ENCODE assay signal across 16 cellular contexts in the genomic region with DNA sequence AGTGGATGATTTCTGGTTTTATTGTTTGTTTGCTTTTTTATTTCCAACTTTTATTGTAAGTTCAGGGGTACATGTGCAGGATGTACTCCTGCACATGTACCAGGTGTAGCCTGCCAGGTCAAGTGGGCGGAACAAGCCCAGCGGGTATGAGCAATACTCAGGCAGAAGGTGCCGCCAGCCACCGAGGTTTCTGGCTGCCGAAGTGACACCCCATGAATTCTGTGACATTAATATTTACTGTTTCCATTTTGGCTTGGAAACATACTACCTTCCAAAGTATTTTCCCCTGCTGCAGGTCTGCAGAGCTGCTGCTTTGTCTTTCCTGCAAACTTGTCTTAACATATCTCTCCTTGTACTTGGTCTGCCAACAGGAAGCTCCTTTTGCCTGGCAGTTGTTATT.
DNase-seq lines count a peak whose midpoint lies in the region; ATAC-seq and TF ChIP-seq lines count a peak whose summit lies in the region.
"Had no signal": no experiment of that assay in that cellular context is flagged by ENCODE, and none has a peak within 500 bp of the region (broad histone marks: within the 10 kb centered on the region; RNA-seq: fewer than 3 reads in every experiment).

No MANE protein-coding gene starts in this region.

- H3K4me1 ChIP-seq in CD8-positive, alpha-beta T cell (ENCODE audit: insufficient read depth, low read length) = peaks cover 21% of the 10 kb centered on the region
- no peaks in the 10 kb centered on the region for H3K4me1 ChIP-seq in smooth muscle cell (ENCODE audit: low read depth)
- H3K4me1 ChIP-seq: testis had no signal

- POLR2A ChIA-PET in CD8-positive, alpha-beta T cell (lab: Charles Lee) = no interaction called here

- no peak for ATAC-seq in CD8-positive, alpha-beta T cell
- ATAC-seq in left colon = peak; percentile 83
- ATAC-seq: Panc1 had no signal

- H3K9me3 ChIP-seq in CD8-positive, alpha-beta T cell (ENCODE audit: low read length) = no peaks in the 10 kb centered on the region
- no peaks in the 10 kb centered on the region for H3K9me3 ChIP-seq in smooth muscle cell (replicated peaks; ENCODE audit: low read depth)
- H3K9me3 ChIP-seq: testis had no signal

- peak overlapping the region; percentile 0 for H3K4me3 Mint-ChIP-seq in CD8-positive, alpha-beta T cell
- H3K4me3 Mint-ChIP-seq in activated naive CD8-positive, alpha-beta T cell = peak overlapping the region; percentile 21
- no peak overlapping the region for H3K4me3 Mint-ChIP-seq in activated T-helper 1 cell treated with anti-CD3 and anti-CD28 coated beads, Interleukin-12 subunit alpha, Interleukin-12 subunit beta, Interleukin-2, Interleukin-4 antibody, amounts not matched to agents 30 ng/mL and 10 ng/mL and 1 ng/mL, durations not matched to agents 14 hours and 24 hours and 36 hours
- H3K4me3 Mint-ChIP-seq: HFFc6, memory B cell had no signal

- intact Hi-C loops in CD8-positive, alpha-beta T cell (cut with DNase I, micrococcal nuclease) = no loop called here
- intact Hi-C loops in left colon (cut with DNase I, micrococcal nuclease) = no loop called here
- intact Hi-C loops in activated T-helper 1 cell treated with anti-CD3 and anti-CD28 coated beads, Interleukin-12 subunit alpha, Interleukin-12 subunit beta, Interleukin-2, Interleukin-4 antibody, amounts not matched to agents 30 ng/mL and 10 ng/mL and 1 ng/mL, durations not matched to agents 14 hours and 24 hours and 36 hours (cut with micrococcal nuclease) = no loop called here

- no peak overlapping the region for H3K4me2 ChIP-seq in smooth muscle cell

- H3K79me2 ChIP-seq in smooth muscle cell (ENCODE audit: low read depth) = peaks cover 15% of the 10 kb centered on the region

- no peaks in the 10 kb centered on the region for H4K20me1 ChIP-seq in smooth muscle cell (ENCODE audit: low read depth)

- no peaks in the 10 kb centered on the region for H3K36me3 ChIP-seq in CD8-positive, alpha-beta T cell (ENCODE audit: insufficient read depth, low read length)
- no peaks in the 10 kb centered on the region for H3K36me3 ChIP-seq in smooth muscle cell (ENCODE audit: low read depth)

- H2AFZ ChIP-seq in smooth muscle cell (ENCODE audit: low read depth) = no peak overlapping the region

- DNase-seq in CD8-positive, alpha-beta T cell = peak in 1 of 7 experiments; percentile 21
- DNase-seq in DMS79 (lab: John Stamatoyannopoulos, UW) = peak; percentile 36
- peak; percentile 48 to 62 for DNase-seq in left colon
- no peak for DNase-seq in SIG-M5 (lab: John Stamatoyannopoulos, UW)
- no peak for DNase-seq in smooth muscle cell (lab: John Stamatoyannopoulos, UW; ENCODE audit: unreplicated experiment)
- DNase-seq in H4 (ENCODE audit: low spot score) = no peak
- no peak for DNase-seq in activated T-helper 1 cell treated with anti-CD3 and anti-CD28 coated beads, Interleukin-12 subunit alpha, Interleukin-12 subunit beta, Interleukin-2, Interleukin-4 antibody, amounts not matched to agents 30 ng/mL and 10 ng/mL and 1 ng/mL, durations not matched to agents 14 hours and 24 hours and 36 hours (ENCODE audit: low spot score)
- DNase-seq: CD8-positive, alpha-beta memory T cell; cortex of kidney; HFFc6; MV-4-11; NCI-H226; testis had no signal

- no peaks in the 10 kb centered on the region for H3K27me3 Mint-ChIP-seq in CD8-positive, alpha-beta T cell (ENCODE audit: low read depth)
- no peaks in the 10 kb centered on the region for H3K27me3 Mint-ChIP-seq in activated naive CD8-positive, alpha-beta T cell
- H3K27me3 Mint-ChIP-seq in activated T-helper 1 cell treated with anti-CD3 and anti-CD28 coated beads, Interleukin-12 subunit alpha, Interleukin-12 subunit beta, Interleukin-2, Interleukin-4 antibody, amounts not matched to agents 30 ng/mL and 10 ng/mL and 1 ng/mL, durations not matched to agents 14 hours and 24 hours and 36 hours (ENCODE audit: insufficient read depth) = no peaks in the 10 kb centered on the region
- H3K27me3 Mint-ChIP-seq: CD8-positive, alpha-beta memory T cell; memory B cell had no signal

- CTCF ChIA-PET in CD8-positive, alpha-beta T cell (lab: Charles Lee) = interaction anchor here (1.0 to 1.1 kb wide), 2 partner anchors 13 to 85 kb away, joined by 3 read pairs; no protein-coding TSS in a partner anchor

- peak overlapping the region; percentile 61 for H3K27ac Mint-ChIP-seq in CD8-positive, alpha-beta T cell
- H3K27ac Mint-ChIP-seq in activated naive CD8-positive, alpha-beta T cell = peak overlapping the region; percentile 8
- no peak overlapping the region for H3K27ac Mint-ChIP-seq in activated T-helper 1 cell treated with anti-CD3 and anti-CD28 coated beads, Interleukin-12 subunit alpha, Interleukin-12 subunit beta, Interleukin-2, Interleukin-4 antibody, amounts not matched to agents 30 ng/mL and 10 ng/mL and 1 ng/mL, durations not matched to agents 14 hours and 24 hours and 36 hours
- H3K27ac Mint-ChIP-seq: HFFc6, memory B cell had no signal

- peaks cover 22% of the 10 kb centered on the region for H3K36me3 Mint-ChIP-seq in CD8-positive, alpha-beta T cell
- peaks cover 4% of the 10 kb centered on the region for H3K36me3 Mint-ChIP-seq in activated naive CD8-positive, alpha-beta T cell
- peaks cover 2% of the 10 kb centered on the region for H3K36me3 Mint-ChIP-seq in activated T-helper 1 cell treated with anti-CD3 and anti-CD28 coated beads, Interleukin-12 subunit alpha, Interleukin-12 subunit beta, Interleukin-2, Interleukin-4 antibody, amounts not matched to agents 30 ng/mL and 10 ng/mL and 1 ng/mL, durations not matched to agents 14 hours and 24 hours and 36 hours (ENCODE audit: low read depth)

- no peaks in the 10 kb centered on the region for H3K9me3 Mint-ChIP-seq in CD8-positive, alpha-beta T cell
- H3K9me3 Mint-ChIP-seq in activated naive CD8-positive, alpha-beta T cell (ENCODE audit: low read depth) = no peaks in the 10 kb centered on the region
- no peaks in the 10 kb centered on the region for H3K9me3 Mint-ChIP-seq in activated T-helper 1 cell treated with anti-CD3 and anti-CD28 coated beads, Interleukin-12 subunit alpha, Interleukin-12 subunit beta, Interleukin-2, Interleukin-4 antibody, amounts not matched to agents 30 ng/mL and 10 ng/mL and 1 ng/mL, durations not matched to agents 14 hours and 24 hours and 36 hours
- H3K9me3 Mint-ChIP-seq: CD8-positive, alpha-beta memory T cell; HFFc6; memory B cell had no signal

- H3K27ac ChIP-seq in CD8-positive, alpha-beta T cell (ENCODE audit: low read depth, low read length) = no peak overlapping the region
- no peak overlapping the region for H3K27ac ChIP-seq in smooth muscle cell (ENCODE audit: low read depth)
- H3K27ac ChIP-seq: testis had no signal

- H3K9ac ChIP-seq in smooth muscle cell (ENCODE audit: low read depth) = no peak overlapping the region

- H3K27me3 ChIP-seq in CD8-positive, alpha-beta T cell (ENCODE audit: insufficient read depth, low read length) = no peaks in the 10 kb centered on the region
- H3K27me3 ChIP-seq in smooth muscle cell (ENCODE audit: low read depth) = no peaks in the 10 kb centered on the region
- H3K27me3 ChIP-seq: testis had no signal

- 91% methylated on average over 5 of the region's 5 CpGs for WGBS in smooth muscle cell (ENCODE audit: low lambda C conversion rate)

- no peak overlapping the region for H3K4me3 ChIP-seq in CD8-positive, alpha-beta T cell (ENCODE audit: low read depth, low read length)
- H3K4me3 ChIP-seq in smooth muscle cell = no peak overlapping the region
- H3K4me3 ChIP-seq: testis had no signal

- no peak for TF ChIP-seq CTCF in CD8-positive, alpha-beta T cell (IDR thresholded peaks at IDR 0.05)
- TF ChIP-seq CTCF in smooth muscle cell (IDR thresholded peaks at IDR 0.05; ENCODE audit: borderline replicate concordance, insufficient read depth, poor library complexity, severe bottlenecking) = no peak

- H3K4me1 Mint-ChIP-seq in CD8-positive, alpha-beta T cell (ENCODE audit: low read depth) = peaks cover 67% of the 10 kb centered on the region
- peaks cover 61% of the 10 kb centered on the region for H3K4me1 Mint-ChIP-seq in activated naive CD8-positive, alpha-beta T cell (ENCODE audit: low read depth)
- peaks cover 11% of the 10 kb centered on the region for H3K4me1 Mint-ChIP-seq in activated T-helper 1 cell treated with anti-CD3 and anti-CD28 coated beads, Interleukin-12 subunit alpha, Interleukin-12 subunit beta, Interleukin-2, Interleukin-4 antibody, amounts not matched to agents 30 ng/mL and 10 ng/mL and 1 ng/mL, durations not matched to agents 14 hours and 24 hours and 36 hours (ENCODE audit: low read depth)

- no peaks in the 10 kb centered on the region for H3F3A ChIP-seq in smooth muscle cell (ENCODE audit: low read depth)

Comparison
In these comparisons a context has a peak if more than half of its experiments do, and no peak if none do; other contexts are left out.
1. DNase-seq: peak in DMS79 (single experiment) and left colon (2 of 2); none in SIG-M5 (single experiment), smooth muscle cell (single experiment), H4 (single experiment) and activated T-helper 1 cell treated with anti-CD3 and anti-CD28 coated beads, Interleukin-12 subunit alpha, Interleukin-12 subunit beta, Interleukin-2, Interleukin-4 antibody, amounts not matched to agents 30 ng/mL and 10 ng/mL and 1 ng/mL, durations not matched to agents 14 hours and 24 hours and 36 hours (single experiment).